ENCODE assay signal across 12 cellular contexts in the genomic region with DNA sequence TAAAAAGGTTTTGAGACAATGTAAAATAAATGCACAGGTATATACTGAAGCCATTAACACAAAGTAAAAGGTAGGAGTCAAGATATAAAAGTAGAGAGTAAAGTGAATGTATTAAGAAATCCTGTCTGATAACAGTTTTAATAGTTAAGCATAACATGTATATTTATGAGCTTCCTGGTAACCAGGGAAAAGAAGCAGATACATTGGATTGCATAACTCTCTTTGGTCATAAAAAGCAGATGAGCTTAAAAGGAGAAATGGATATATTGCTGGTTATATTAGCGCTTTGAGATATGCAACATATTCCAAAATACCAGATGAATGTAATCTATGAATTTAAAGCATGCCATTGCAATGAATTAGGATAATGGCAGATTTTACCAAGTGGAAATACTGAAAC. TPM values are rescaled to one million over a fixed set of nuclear protein-coding genes. Genes with fewer than 3 reads are reported as not detected.
"Had no signal": no experiment of that assay in that cellular context is flagged by ENCODE, and none has a peak within 500 bp of the region (broad histone marks: within the 10 kb centered on the region; RNA-seq: fewer than 3 reads in every experiment).

No MANE protein-coding gene starts in this region.

- H3K27me3 Mint-ChIP-seq: activated CD4-positive, alpha-beta memory T cell treated with anti-CD3 and anti-CD28 coated beads for 36 hours; stimulated activated naive CD8-positive, alpha-beta T cell treated with anti-CD3 and anti-CD28 coated beads, Interleukin-15, Interleukin-2, amounts not matched to agents 100 ng/mL and 50 ng/mL, for 24 hours had no signal

- H3K27ac ChIP-seq: ascending aorta, esophagus muscularis mucosa, gastrocnemius medialis, pancreas had no signal

- DNase-seq: activated CD4-positive, alpha-beta memory T cell treated with anti-CD3 and anti-CD28 coated beads for 36 hours; activated CD4-positive, CD25-positive, alpha-beta regulatory T cell treated with anti-CD3 and anti-CD28 coated beads, Interleukin-2, amount 50 U/mL, for 72 hours; activated T-cell treated with anti-CD3 and anti-CD28 coated beads, Interleukin-2, amount 50 U/mL, for 48 hours; gastrocnemius medialis; pancreas; stimulated activated CD4-positive, alpha-beta T cell treated with anti-CD3 and anti-CD28 coated beads, Interleukin-4, amount 100 ng/mL, for 24 hours had no signal

- H3K9me3 ChIP-seq: ascending aorta, esophagus muscularis mucosa, gastrocnemius medialis, pancreas had no signal

- H3K27me3 ChIP-seq: ascending aorta, esophagus muscularis mucosa, gastrocnemius medialis, pancreas had no signal

- H3K9me3 Mint-ChIP-seq: activated CD4-positive, alpha-beta memory T cell treated with anti-CD3 and anti-CD28 coated beads for 36 hours had no signal

- H3K36me3 ChIP-seq: ascending aorta, esophagus muscularis mucosa, gastrocnemius medialis, pancreas had no signal

- H3K27ac Mint-ChIP-seq: activated CD4-positive, alpha-beta memory T cell treated with anti-CD3 and anti-CD28 coated beads for 36 hours; stimulated activated naive CD8-positive, alpha-beta T cell treated with anti-CD3 and anti-CD28 coated beads, Interleukin-15, Interleukin-2, amounts not matched to agents 100 ng/mL and 50 ng/mL, for 24 hours had no signal

- H3K4me1 ChIP-seq: ascending aorta, gastrocnemius medialis, pancreas had no signal

- H3K36me3 Mint-ChIP-seq: activated CD4-positive, alpha-beta memory T cell treated with anti-CD3 and anti-CD28 coated beads for 36 hours had no signal

- ATAC-seq: gastrocnemius medialis, pancreas had no signal

- H3K4me3 ChIP-seq: ascending aorta, esophagus muscularis mucosa, gastrocnemius medialis, pancreas had no signal

- H3K4me3 Mint-ChIP-seq: activated CD4-positive, alpha-beta memory T cell treated with anti-CD3 and anti-CD28 coated beads for 36 hours; stimulated activated naive CD8-positive, alpha-beta T cell treated with anti-CD3 and anti-CD28 coated beads, Interleukin-15, Interleukin-2, amounts not matched to agents 100 ng/mL and 50 ng/mL, for 24 hours had no signal

RNA-seq across cellular contexts. Expression of a gene that starts 6.2 kb away (rescaled TPM):
- total RNA-seq: bronchial epithelial cell, kidney epithelial cell, renal cortical epithelial cell had no signal
